Comparison of ENCODE assay signal across 10 cellular contexts in the genomic region with DNA sequence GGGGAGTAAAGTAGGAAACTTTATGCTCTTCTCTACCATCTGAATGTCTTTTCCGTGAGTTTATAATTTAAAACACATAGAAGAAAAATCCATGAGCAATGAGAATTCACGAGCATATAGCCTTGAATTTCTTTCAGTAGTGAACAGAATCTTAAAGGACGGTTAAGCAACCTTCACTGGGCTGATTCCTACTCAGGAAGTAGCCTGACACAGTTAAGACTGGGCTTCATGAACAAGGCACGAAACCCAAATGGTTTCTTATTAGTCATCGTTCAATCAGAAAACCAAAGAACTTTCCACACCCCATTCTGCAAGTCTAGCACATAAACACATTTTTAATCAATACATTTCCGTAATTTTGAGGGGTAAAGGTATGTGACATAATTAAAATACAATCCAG.
A peak's percentile ranks its signal among the peaks of the same experiment; 100 is the strongest.
DNase-seq lines count a peak whose midpoint lies in the region; ATAC-seq and TF ChIP-seq lines count a peak whose summit lies in the region.
"Had no signal": no experiment of that assay in that cellular context is flagged by ENCODE, and none has a peak within 500 bp of the region (broad histone marks: within the 10 kb centered on the region; RNA-seq: fewer than 3 reads in every experiment).

No MANE protein-coding gene starts in this region.

- H3K4me3 ChIP-seq in fibroblast of mammary gland (ENCODE audit: control insufficient read depth, low read depth, low read length) (no peak overlapping the region), SJCRH30 (no peak overlapping the region)

- no peaks in the 10 kb centered on the region for H3K27me3 ChIP-seq in SJCRH30

- peak; percentile 45 for ATAC-seq in GM18499 (IDR thresholded peaks at IDR 0.05; ENCODE audit: insufficient read depth, unreplicated experiment)
- ATAC-seq in GM21825 (IDR thresholded peaks at IDR 0.05; ENCODE audit: unreplicated experiment), result peak; percentile 46
- ATAC-seq: esophagus mucosa had no signal

- no peaks in the 10 kb centered on the region for H3K4me1 ChIP-seq in SJCRH30

- TF ChIP-seq CTCF in fibroblast of mammary gland (conservative IDR thresholded peaks at IDR 0.05; ENCODE audit: control insufficient read depth, insufficient read depth, low read depth, low read length), result no peak

- H3K27ac ChIP-seq in SJCRH30, result no peak overlapping the region

- no peaks in the 10 kb centered on the region for H3K36me3 ChIP-seq in SJCRH30

- 0 out of 2 replicates have a peak, but pooled peaks cover 4% of the 10 kb centered on the region for H3K9me3 ChIP-seq in SJCRH30 (replicated peaks)

- DNase-seq in NOMO-1 treated with DMSO at 0.1 percent for 48 hours (lab: John Stamatoyannopoulos, UW; ENCODE audit: unreplicated experiment), result peak; percentile 80
- peak; percentile 59 for DNase-seq in fibroblast of mammary gland (ENCODE audit: low read depth)
- DNase-seq in pons (ENCODE audit: low spot score), result no peak
- no peak for DNase-seq in SJCRH30
- no peak for DNase-seq in T1000 (lab: John Stamatoyannopoulos, UW)
- no peak for DNase-seq in mesenteric fat pad (ENCODE audit: low spot score)
- DNase-seq: activated CD4-positive, alpha-beta T cell treated with anti-CD3 and anti-CD28 coated beads for 4 hours had no signal

Comparison
In these comparisons a context has a peak if more than half of its experiments do, and no peak if none do; other contexts are left out.
1. DNase-seq: peak in NOMO-1 treated with DMSO at 0.1 percent for 48 hours (single experiment) and fibroblast of mammary gland (single experiment); none in pons (single experiment), SJCRH30 (0 of 2), T1000 (single experiment) and mesenteric fat pad (single experiment).